ENCODE assay signal across 8 cellular contexts in the genomic region with DNA sequence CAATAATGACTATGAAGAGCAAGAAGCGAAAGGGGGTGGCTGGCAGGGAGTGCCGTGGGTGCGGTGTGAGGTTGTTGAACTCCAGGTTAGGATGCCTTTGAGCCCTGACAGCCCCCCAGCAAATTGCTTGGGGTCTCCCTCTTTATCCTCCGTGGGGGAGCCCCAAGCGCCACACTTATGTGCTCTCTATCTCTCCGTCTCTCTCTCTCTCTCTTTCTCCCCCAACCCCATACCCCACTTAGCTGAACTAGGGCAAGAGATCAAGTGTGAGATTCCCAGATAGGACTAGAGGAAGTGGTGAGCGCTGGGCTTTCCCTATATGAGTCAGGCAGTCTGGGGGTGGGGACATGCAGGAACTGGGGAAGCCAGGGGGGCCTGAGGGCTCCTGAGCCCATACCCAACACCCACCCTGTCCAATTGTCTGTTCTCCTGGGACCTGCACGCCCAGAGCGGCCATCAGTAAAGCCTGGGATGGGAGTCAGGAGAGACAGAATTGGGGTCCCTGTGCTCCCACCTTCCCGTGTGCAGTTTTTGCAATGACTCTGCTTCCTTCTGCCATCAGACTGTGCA. TPM values are rescaled to one million over a fixed set of nuclear protein-coding genes. Genes with fewer than 3 reads are reported as not detected.
DNase-seq lines count a peak whose midpoint lies in the region; ATAC-seq and TF ChIP-seq lines count a peak whose summit lies in the region.

No MANE protein-coding gene starts in this region.

- TF ChIP-seq POLR2A in erythroblast (IDR thresholded peaks at IDR 0.05; ENCODE audit: low read length): no peak

- H3K27ac ChIP-seq in left ventricle myocardium inferior (replicated peaks): peak overlapping the region; percentile 83

- intact Hi-C loops in left ventricle myocardium inferior (cut with micrococcal nuclease): no loop called here

- no peak for TF ChIP-seq CTCF in left ventricle myocardium inferior (IDR thresholded peaks at IDR 0.05; ENCODE audit: borderline replicate concordance)

- H3K36me3 ChIP-seq in left ventricle myocardium inferior: no peaks in the 10 kb centered on the region

- peak overlapping the region; percentile 17 for H3K27ac Mint-ChIP-seq in activated T-cell treated with anti-CD3 and anti-CD28 coated beads, Interleukin-2, amount 50 U/mL, for 72 hours

- H3K4me3 Mint-ChIP-seq in activated T-cell treated with anti-CD3 and anti-CD28 coated beads, Interleukin-2, amount 50 U/mL, for 72 hours: peak overlapping the region; percentile 71 to 73

- H3K9me3 ChIP-seq in left ventricle myocardium inferior (replicated peaks): no peaks in the 10 kb centered on the region

- H3K4me1 Mint-ChIP-seq in activated T-cell treated with anti-CD3 and anti-CD28 coated beads, Interleukin-2, amount 50 U/mL, for 72 hours (ENCODE audit: low read depth): peaks cover 54% of the 10 kb centered on the region

- H3K36me3 Mint-ChIP-seq in activated T-cell treated with anti-CD3 and anti-CD28 coated beads, Interleukin-2, amount 50 U/mL, for 72 hours (ENCODE audit: insufficient read depth in 2 of 2): peaks cover 0 to 4% of the 10 kb centered on the region in 2 donors

- H3K27me3 Mint-ChIP-seq in activated T-cell treated with anti-CD3 and anti-CD28 coated beads, Interleukin-2, amount 50 U/mL, for 72 hours (ENCODE audit: low read depth): no peaks in the 10 kb centered on the region

- no peaks in the 10 kb centered on the region for H3K27me3 ChIP-seq in left ventricle myocardium inferior (ENCODE audit: low read depth)

- DNase-seq in NCI-H82 (lab: John Stamatoyannopoulos, UW): peak; percentile 71
- peak; percentile 44 to 48 for DNase-seq in activated T-cell treated with anti-CD3 and anti-CD28 coated beads, Interleukin-2, amount 50 U/mL, for 72 hours
- DNase-seq in left ventricle myocardium inferior: no peak
- DNase-seq in stimulated activated CD8-positive, alpha-beta memory T cell treated with anti-CD3 and anti-CD28 coated beads, Interleukin-4, amount 100 ng/mL, for 48 hours: peak; percentile 71
- no peak for DNase-seq in erythroblast (lab: John Stamatoyannopoulos, UW)
- no peak for DNase-seq in SHP77 (lab: John Stamatoyannopoulos, UW)
- DNase-seq in cerebellar cortex (ENCODE audit: low spot score): no peak

- ATAC-seq in GM19395 (IDR thresholded peaks at IDR 0.05; ENCODE audit: unreplicated experiment): peak; percentile 49
- peak; percentile 61 to 73 for ATAC-seq in activated T-cell treated with anti-CD3 and anti-CD28 coated beads, Interleukin-2, amount 50 U/mL, for 72 hours (replicated peaks in 1 of 2)

- H3K4me3 ChIP-seq in left ventricle myocardium inferior: no peak overlapping the region

- H3K4me1 ChIP-seq in left ventricle myocardium inferior: peaks cover 92% of the 10 kb centered on the region

- no peaks in the 10 kb centered on the region for H3K9me3 Mint-ChIP-seq in activated T-cell treated with anti-CD3 and anti-CD28 coated beads, Interleukin-2, amount 50 U/mL, for 72 hours

RNA-seq across cellular contexts. Expression of a gene that starts 7.8 kb away (rescaled TPM):
- 10 to 100 TPM; 30.3 to 45.7 TPM for total RNA-seq in activated T-cell treated with anti-CD3 and anti-CD28 coated beads, Interleukin-2, amount 50 U/mL, for 72 hours
- total RNA-seq in left ventricle myocardium inferior: 15.0 TPM

RNA-seq across cellular contexts. Expression of a gene that starts 20.8 kb away (rescaled TPM):
- total RNA-seq in activated T-cell treated with anti-CD3 and anti-CD28 coated beads, Interleukin-2, amount 50 U/mL, for 72 hours: 1 to 10 TPM in 1 of 2 donors, not detected in 1; 1.1 TPM
- total RNA-seq in left ventricle myocardium inferior: not detected

RNA-seq across cellular contexts. Expression of a gene that starts 39.1 kb away (rescaled TPM):
- total RNA-seq in activated T-cell treated with anti-CD3 and anti-CD28 coated beads, Interleukin-2, amount 50 U/mL, for 72 hours: not detected
- not detected for total RNA-seq in left ventricle myocardium inferior

RNA-seq across cellular contexts. Expression of a gene that starts 58.5 kb away (rescaled TPM):
- not detected for total RNA-seq in activated T-cell treated with anti-CD3 and anti-CD28 coated beads, Interleukin-2, amount 50 U/mL, for 72 hours
- not detected for total RNA-seq in left ventricle myocardium inferior

Comparison
In these comparisons a context has a peak if more than half of its experiments do, and no peak if none do; other contexts are left out.
1. DNase-seq: peak in NCI-H82 (single experiment), activated T-cell treated with anti-CD3 and anti-CD28 coated beads, Interleukin-2, amount 50 U/mL, for 72 hours (2 of 2) and stimulated activated CD8-positive, alpha-beta memory T cell treated with anti-CD3 and anti-CD28 coated beads, Interleukin-4, amount 100 ng/mL, for 48 hours (single experiment); none in left ventricle myocardium inferior (single experiment), erythroblast (0 of 2), SHP77 (0 of 2) and cerebellar cortex (single experiment).